Comparison of ENCODE assay signal across 18 cellular contexts in genomic region chr4:7725951-7726350, GRCh38.
DNase-seq lines count a peak whose midpoint lies in the region; ATAC-seq, FAIRE-seq and TF ChIP-seq lines count a peak whose summit lies in the region.
"Had no signal": no experiment of that assay in that cellular context is flagged by ENCODE, and none has a peak within 500 bp of the region (broad histone marks: within the 10 kb centered on the region; RNA-seq: fewer than 3 reads in every experiment).

No MANE protein-coding gene starts in this region.

- POLR2A ChIA-PET in A549 (lab: Yijun Ruan, JAX): no interaction called here

- H3K9me3 ChIP-seq in A549: no peaks in the 10 kb centered on the region

- no peak overlapping the region for H3K4me2 ChIP-seq in A549

- TF ChIP-seq POLR2A in A549 (IDR thresholded peaks at IDR 0.05; ENCODE audit: low read length): no peak

- no peaks in the 10 kb centered on the region for H3K4me1 ChIP-seq in A549

- TF ChIP-seq CTCF in A549 (IDR thresholded peaks at IDR 0.05): no peak

- WGBS in A549 (ENCODE audit: missing lambda C conversion rate): 0% methylated on average over 2 of the region's 9 CpGs

- no peak for DNase-seq in A549 (ENCODE audit: low read depth in 1 of 2, low spot score in 1 of 2)
- DNase-seq in H4 (ENCODE audit: low spot score): peak; percentile 41
- peak; percentile 68 for DNase-seq in RKO (ENCODE audit: low spot score)
- DNase-seq in fibroblast of peridontal ligament (ENCODE audit: extremely low read depth): peak; percentile 37
- no peak for DNase-seq in G401 (ENCODE audit: low spot score)
- no peak for DNase-seq in NCI-H1417 treated with DMSO at 0.1 percent for 48 hours (lab: John Stamatoyannopoulos, UW)
- no peak for DNase-seq in DMS79 (lab: John Stamatoyannopoulos, UW)
- DNase-seq in pons (ENCODE audit: low spot score): no peak
- DNase-seq: activated B cell treated with CpG ODN at 0.5 μM for 24 hours, amniotic stem cell, GF-D8, glutamatergic neuron, MV-4-11, NCI-H2081 treated with DMSO at 0.1 percent for 48 hours, NCI-H526 treated with DMSO at 0.1 percent for 48 hours, nephron progenitor cell had no signal

- TF ChIP-seq EP300 in A549 (IDR thresholded peaks at IDR 0.05): no peak

- no peak for FAIRE-seq in A549 (lab: Jason Lieb, UNC)
- FAIRE-seq: endometrium, H1 had no signal

- H3K27ac ChIP-seq in A549: no peak overlapping the region

- TF ChIP-seq RAD21 in A549 (conservative IDR thresholded peaks at IDR 0.05 in 1 of 2, IDR thresholded peaks at IDR 0.05 in 1 of 2): no peak

- peak in 1 of 2 experiments; percentile 47; a peak in 2 of 6 replicates for ATAC-seq in A549

- in situ Hi-C loops in G401 (cut with HindIII; ENCODE audit: low sequenced_read_pairs): no loop called here

- H3K4me3 ChIP-seq in A549: no peak overlapping the region

- CTCF ChIA-PET in A549 (lab: Yijun Ruan, JAX): interaction anchor here (0.9 kb wide), 1 partner anchor 302 kb away, joined by 3 read pairs; no protein-coding TSS in a partner anchor

TF ChIP-seq in A549, 52 proteins besides CTCF, POLR2A, EP300 and RAD21:
- TF ChIP-seq EHF (CRISPR knock-in tag; IDR thresholded peaks at IDR 0.05) (no peak), USF2 (IDR thresholded peaks at IDR 0.05) (0 out of 2 replicates have a peak, but pooled peaks have one; percentile 22)

Comparison
In these comparisons a context has a peak if more than half of its experiments do, and no peak if none do; other contexts are left out.
1. DNase-seq: peak in H4 (single experiment), RKO (single experiment) and fibroblast of peridontal ligament (single experiment); none in A549 (0 of 2), G401 (single experiment), NCI-H1417 treated with DMSO at 0.1 percent for 48 hours (single experiment), DMS79 (single experiment) and pons (single experiment).